20 cellular contexts compared by ENCODE assay signal in genomic region chr20:17339000-17339399, GRCh38.
DNase-seq lines count a peak whose midpoint lies in the region; ATAC-seq, FAIRE-seq and TF ChIP-seq lines count a peak whose summit lies in the region.
"Had no signal": no experiment of that assay in that cellular context is flagged by ENCODE, and none has a peak within 500 bp of the region (broad histone marks: within the 10 kb centered on the region; RNA-seq: fewer than 3 reads in every experiment).

No MANE protein-coding gene starts in this region.

- no peaks in the 10 kb centered on the region for H3K27me3 ChIP-seq in A673 (replicated peaks; ENCODE audit: insufficient read depth, low read depth, low read length, poor library complexity)
- H3K27me3 ChIP-seq: BLaER1 treated with 17β-estradiol and CSF1 and Interleukin-3, amounts not matched to agents 10 nM and 100 nM; SJCRH30 had no signal

- CTCF ChIA-PET in A673 (lab: Charles Lee) = no interaction called here

- H3K4me1 Mint-ChIP-seq in activated naive CD8-positive, alpha-beta T cell treated with anti-CD3 and anti-CD28 coated beads for 36 hours = no peaks in the 10 kb centered on the region
- H3K4me1 Mint-ChIP-seq: CD4-positive, alpha-beta memory T cell had no signal

- no peak for ATAC-seq in HG02884 (IDR thresholded peaks at IDR 0.05; ENCODE audit: unreplicated experiment)

- no TSS peak for BruUV-seq in A673 (replicated peaks; lab: Mats Ljungman, UMichigan)

- DNase-seq in A673 (ENCODE audit: low spot score) = no peak
- peak; percentile 33 for DNase-seq in DMS79 (lab: John Stamatoyannopoulos, UW)
- DNase-seq in NCI-H345 treated with DMSO at 0.1 percent for 48 hours (lab: John Stamatoyannopoulos, UW; ENCODE audit: unreplicated experiment) = peak; percentile 67
- no peak for DNase-seq in activated naive CD8-positive, alpha-beta T cell treated with anti-CD3 and anti-CD28 coated beads for 36 hours
- DNase-seq in NK-92 treated with Interleukin-12 subunit alpha and Interleukin-12 subunit beta, amount 100 ng/mL, for 24 hours (lab: John Stamatoyannopoulos, UW) = no peak
- DNase-seq: Calu3; CD4-positive, alpha-beta memory T cell; DMS53; Kasumi-1; NCI-H187 treated with DMSO at 0.1 percent for 48 hours; NCI-H524; NCI-H82; OCI-M1; SJCRH30 had no signal

- H3K36me3 ChIP-seq in A673 (ENCODE audit: insufficient read depth, low read length, poor library complexity, severe bottlenecking) = no peaks in the 10 kb centered on the region
- H3K36me3 ChIP-seq: BLaER1 treated with 17β-estradiol and CSF1 and Interleukin-3, amounts not matched to agents 10 nM and 100 nM; SJCRH30 had no signal

- no peaks in the 10 kb centered on the region for H3K27me3 Mint-ChIP-seq in activated naive CD8-positive, alpha-beta T cell treated with anti-CD3 and anti-CD28 coated beads for 36 hours

- H3K4me3 ChIP-seq in A673 (ENCODE audit: low read depth, low read length, poor library complexity, severe bottlenecking) = no peak overlapping the region
- H3K4me3 ChIP-seq: BLaER1 treated with 17β-estradiol and CSF1 and Interleukin-3, amounts not matched to agents 10 nM and 100 nM; SJCRH30 had no signal

- FAIRE-seq in islet of Langerhans (lab: Jason Lieb, UNC) = peak; percentile 55
- FAIRE-seq: GM19239, H54, RCC 7860 had no signal

- TF ChIP-seq CTCF in A673 (conservative IDR thresholded peaks at IDR 0.05; ENCODE audit: low read depth, low read length) = no peak

- peak overlapping the region; percentile 20 for H3K27ac ChIP-seq in A673 (ENCODE audit: low read depth, low read length, poor library complexity, severe bottlenecking)
- H3K27ac ChIP-seq: BLaER1 treated with 17β-estradiol and CSF1 and Interleukin-3, amounts not matched to agents 10 nM and 100 nM; SJCRH30 had no signal

- no peaks in the 10 kb centered on the region for H3K9me3 ChIP-seq in A673 (ENCODE audit: low read depth, low read length, poor library complexity, severe bottlenecking)
- H3K9me3 ChIP-seq: SJCRH30 had no signal

- intact Hi-C loops in A673 (cut with micrococcal nuclease; ENCODE audit: unreplicated experiment) = no loop called here

- POLR2A ChIA-PET in A673 (lab: Charles Lee; ENCODE audit: low non-redundant PET) = no interaction called here

- H3K9me3 Mint-ChIP-seq in activated naive CD8-positive, alpha-beta T cell treated with anti-CD3 and anti-CD28 coated beads for 36 hours = no peaks in the 10 kb centered on the region

- H3K4me3 Mint-ChIP-seq in activated naive CD8-positive, alpha-beta T cell treated with anti-CD3 and anti-CD28 coated beads for 36 hours = no peak overlapping the region
- H3K4me3 Mint-ChIP-seq: CD4-positive, alpha-beta memory T cell had no signal

- H3K36me3 Mint-ChIP-seq in activated naive CD8-positive, alpha-beta T cell treated with anti-CD3 and anti-CD28 coated beads for 36 hours = no peaks in the 10 kb centered on the region
- H3K36me3 Mint-ChIP-seq: CD4-positive, alpha-beta memory T cell had no signal

- H3K4me1 ChIP-seq in A673 (ENCODE audit: insufficient read depth, low read length, poor library complexity, severe bottlenecking) = peaks cover 75% of the 10 kb centered on the region
- H3K4me1 ChIP-seq: BLaER1 treated with 17β-estradiol and CSF1 and Interleukin-3, amounts not matched to agents 10 nM and 100 nM; SJCRH30 had no signal

- no peak overlapping the region for H3K27ac Mint-ChIP-seq in activated naive CD8-positive, alpha-beta T cell treated with anti-CD3 and anti-CD28 coated beads for 36 hours
- H3K27ac Mint-ChIP-seq: CD4-positive, alpha-beta memory T cell had no signal

Comparison
In these comparisons a context has a peak if more than half of its experiments do, and no peak if none do; other contexts are left out.
1. DNase-seq: peak in DMS79 (single experiment) and NCI-H345 treated with DMSO at 0.1 percent for 48 hours (single experiment); none in A673 (single experiment), activated naive CD8-positive, alpha-beta T cell treated with anti-CD3 and anti-CD28 coated beads for 36 hours (single experiment) and NK-92 treated with Interleukin-12 subunit alpha and Interleukin-12 subunit beta, amount 100 ng/mL, for 24 hours (single experiment).